Comparison of ENCODE assay signal across 8 cellular contexts in the genomic region with DNA sequence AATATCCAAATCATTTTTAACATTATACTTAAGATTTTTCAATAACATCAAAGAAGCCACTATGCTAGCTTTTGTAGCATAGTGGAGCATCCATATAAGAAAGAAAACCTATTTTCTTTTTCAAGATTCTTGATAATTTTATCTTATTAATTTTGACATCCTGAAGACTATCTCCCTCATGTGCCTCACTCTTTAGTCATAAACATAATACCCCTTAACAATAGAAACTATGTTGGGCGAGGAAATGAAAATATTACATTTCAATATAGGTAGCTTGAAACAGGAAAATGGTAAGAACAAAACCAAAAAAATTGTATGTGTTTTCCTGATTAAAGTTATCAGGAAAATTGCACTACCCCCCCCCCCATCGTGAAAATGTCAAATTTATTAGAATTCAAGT. TPM values are rescaled to one million over a fixed set of nuclear protein-coding genes. Genes with fewer than 3 reads are reported as not detected.
"Had no signal": no experiment of that assay in that cellular context is flagged by ENCODE, and none has a peak within 500 bp of the region (broad histone marks: within the 10 kb centered on the region; RNA-seq: fewer than 3 reads in every experiment).

No MANE protein-coding gene starts in this region.

- DNase-seq: GDM1, GF-D8 had no signal

- FAIRE-seq: G401.6, GM12878, GM12891, GM12892, GM18507, GM19239 had no signal

- ATAC-seq: GM12878 had no signal

- H3K4me3 ChIP-seq: GM12878 had no signal

RNA-seq across cellular contexts. Expression of gene ELMOD1, which starts 40.1 kb away (rescaled TPM):
- total RNA-seq: GM12878 had no signal
- polyA plus RNA-seq: GM12878 had no signal
